7 cellular contexts compared by ENCODE assay signal in genomic region chr19:49474545-49474930, GRCh38. TPM values are rescaled to one million over a fixed set of nuclear protein-coding genes. Genes with fewer than 3 reads are reported as not detected.
A peak's percentile ranks its signal among the peaks of the same experiment; 100 is the strongest.
DNase-seq lines count a peak whose midpoint lies in the region; ATAC-seq and TF ChIP-seq lines count a peak whose summit lies in the region.

No MANE protein-coding gene starts in this region.

- H3K4ac ChIP-seq in H9 (ENCODE audit: low read depth, low read length): no peak overlapping the region

- peak overlapping the region; percentile 37 for H3K4me2 ChIP-seq in H9 (ENCODE audit: insufficient read depth, insufficient read length, low read length)

- H3K23me2 ChIP-seq in H9 (ENCODE audit: insufficient read length, low read depth, low read length, poor library complexity, severe bottlenecking): no peaks in the 10 kb centered on the region

- H3K56ac ChIP-seq in H9 (ENCODE audit: insufficient read length, low read depth, low read length): no peak overlapping the region

- H2BK120ac ChIP-seq in H9 (ENCODE audit: low read depth, low read length, poor library complexity, severe bottlenecking): no peak overlapping the region

- no peak overlapping the region for H3K14ac ChIP-seq in H9 (ENCODE audit: insufficient read depth, low read length)

- no peak overlapping the region for H4K5ac ChIP-seq in H9 (ENCODE audit: insufficient read length, low read depth, low read length)

- H3K4me1 Mint-ChIP-seq in H9: peaks cover 11 to 24% of the 10 kb centered on the region in 2 experiments
- H3K4me1 Mint-ChIP-seq in activated CD4-positive, alpha-beta memory T cell treated with anti-CD3 and anti-CD28 coated beads, Interleukin-2, amount 10 ng/mL, durations not matched to agents 7 days and 5 days: peaks cover 57% of the 10 kb centered on the region
- peaks cover 59% of the 10 kb centered on the region for H3K4me1 Mint-ChIP-seq in stimulated activated memory B cell treated with anti-CD40 and anti-IgM and Interleukin-4, amounts not matched to agents 10 μg/mL and 1 μg/mL and 100 μg/mL, for 72 hours

- H3K4me3 Mint-ChIP-seq in H9: peak overlapping the region; percentile 34 to 54; a peak in 2 of 5 replicates
- H3K4me3 Mint-ChIP-seq in activated CD4-positive, alpha-beta memory T cell treated with anti-CD3 and anti-CD28 coated beads, Interleukin-2, amount 10 ng/mL, durations not matched to agents 7 days and 5 days: peak overlapping the region; percentile 97
- peak overlapping the region; percentile 88 for H3K4me3 Mint-ChIP-seq in stimulated activated memory B cell treated with anti-CD40 and anti-IgM and Interleukin-4, amounts not matched to agents 10 μg/mL and 1 μg/mL and 100 μg/mL, for 72 hours

- no peaks in the 10 kb centered on the region for H3K79me1 ChIP-seq in H9 (ENCODE audit: insufficient read depth, low read depth, low read length, poor library complexity, severe bottlenecking)

- no peaks in the 10 kb centered on the region for H4K20me1 ChIP-seq in H9 (ENCODE audit: control insufficient read depth, insufficient read depth, insufficient read length)

- H4K8ac ChIP-seq in H9 (replicated peaks; ENCODE audit: insufficient read length, low read depth, low read length): no peak overlapping the region

- H2BK20ac ChIP-seq in H9 (ENCODE audit: low read depth, low read length, poor library complexity, severe bottlenecking): no peak overlapping the region

- H2AFZ ChIP-seq in H9 (ENCODE audit: low read length): no peak overlapping the region

- H3K27me3 ChIP-seq in H9 (ENCODE audit: insufficient read depth, low read length) (no peaks in the 10 kb centered on the region; the same call in 1 of the 2 replicates), right atrium auricular region (no peaks in the 10 kb centered on the region)

- no peaks in the 10 kb centered on the region for H3K79me2 ChIP-seq in H9 (ENCODE audit: insufficient read depth, low read length)

- H3K9me3 ChIP-seq in H9 (ENCODE audit: control insufficient read depth, low read depth, low read length) (no peaks in the 10 kb centered on the region), right atrium auricular region (no peaks in the 10 kb centered on the region)

- H2BK5ac ChIP-seq in H9 (ENCODE audit: insufficient read length, low read length): no peak overlapping the region

- H3K4me3 ChIP-seq in right atrium auricular region: peak overlapping the region; percentile 63 to 76

- no CpG with 5 or more reads among the region's 11 CpGs for WGBS in H9 (ENCODE audit: extremely low coverage, insufficient read length, low lambda C conversion rate)

- no peak overlapping the region for H3K9ac ChIP-seq in H9 (ENCODE audit: extremely low read depth, insufficient read length, low read length)

- no peak overlapping the region for H2BK12ac ChIP-seq in H9 (ENCODE audit: insufficient read length, low read depth, low read length)

- H3K9me3 Mint-ChIP-seq in H9: peaks cover 0 to 2% of the 10 kb centered on the region in 2 experiments; a peak in 1 of 5 replicates
- H3K9me3 Mint-ChIP-seq in activated CD4-positive, alpha-beta memory T cell treated with anti-CD3 and anti-CD28 coated beads, Interleukin-2, amount 10 ng/mL, durations not matched to agents 7 days and 5 days: no peaks in the 10 kb centered on the region
- H3K9me3 Mint-ChIP-seq in stimulated activated memory B cell treated with anti-CD40 and anti-IgM and Interleukin-4, amounts not matched to agents 10 μg/mL and 1 μg/mL and 100 μg/mL, for 72 hours: no peaks in the 10 kb centered on the region

- no peak overlapping the region for H2BK15ac ChIP-seq in H9 (ENCODE audit: low read depth, low read length)

- H3T11ph ChIP-seq in H9 (ENCODE audit: low read length): no peak overlapping the region

- H3K36me3 Mint-ChIP-seq in H9 (ENCODE audit: insufficient read depth in 1 of 3, low read depth in 3 of 3): peaks cover 1 to 13% (median 11%) of the 10 kb centered on the region in 3 experiments; a peak in 3 of 7 replicates
- H3K36me3 Mint-ChIP-seq in activated CD4-positive, alpha-beta memory T cell treated with anti-CD3 and anti-CD28 coated beads, Interleukin-2, amount 10 ng/mL, durations not matched to agents 7 days and 5 days (ENCODE audit: low read depth): peaks cover 25% of the 10 kb centered on the region
- peaks cover 6% of the 10 kb centered on the region for H3K36me3 Mint-ChIP-seq in stimulated activated memory B cell treated with anti-CD40 and anti-IgM and Interleukin-4, amounts not matched to agents 10 μg/mL and 1 μg/mL and 100 μg/mL, for 72 hours

- no peak for DNase-seq in H9
- DNase-seq in activated CD4-positive, alpha-beta memory T cell treated with anti-CD3 and anti-CD28 coated beads, Interleukin-2, amount 10 ng/mL, durations not matched to agents 7 days and 5 days: no peak
- DNase-seq in right atrium auricular region (ENCODE audit: low spot score): no peak
- DNase-seq in GM10266 (ENCODE audit: extremely low spot score): no peak

- no peak for TF ChIP-seq CTCF in H9 (conservative IDR thresholded peaks at IDR 0.05)
- no peak for TF ChIP-seq CTCF in right atrium auricular region (IDR thresholded peaks at IDR 0.05)
- no peak for TF ChIP-seq CTCF in GM10266 (IDR thresholded peaks at IDR 0.05; ENCODE audit: control insufficient read depth, insufficient read depth, low read depth, missing control alignments)

- no peak overlapping the region for H4K91ac ChIP-seq in H9 (ENCODE audit: insufficient read length, low read depth, low read length)

- ATAC-seq in stimulated activated memory B cell treated with anti-CD40 and anti-IgM and Interleukin-4, amounts not matched to agents 10 μg/mL and 1 μg/mL and 100 μg/mL, for 72 hours: no peak
- ATAC-seq in HG03432 (IDR thresholded peaks at IDR 0.05; ENCODE audit: unreplicated experiment) (no peak), HG03159 (IDR thresholded peaks at IDR 0.05; ENCODE audit: unreplicated experiment) (no peak)

- no peak overlapping the region for H2AK5ac ChIP-seq in H9 (ENCODE audit: insufficient read length, low read length)

- H3K4me1 ChIP-seq in H9 (ENCODE audit: insufficient read depth, low read length) (peaks cover 3% of the 10 kb centered on the region; the same call in 1 of the 2 replicates), right atrium auricular region (peaks cover 0 to 38% of the 10 kb centered on the region in 2 donors)

- CTCF ChIA-PET in activated CD4-positive, alpha-beta memory T cell treated with anti-CD3 and anti-CD28 coated beads, Interleukin-2, amount 10 ng/mL, durations not matched to agents 7 days and 5 days (lab: Charles Lee): interaction anchor here (2.3 kb wide), 1 partner anchor 23 kb away, joined by 16 read pairs; the partner anchor contains the start of gene PIH1D1

- H3K27me3 Mint-ChIP-seq in H9 (ENCODE audit: low read depth): peaks cover 19% of the 10 kb centered on the region
- H3K27me3 Mint-ChIP-seq in activated CD4-positive, alpha-beta memory T cell treated with anti-CD3 and anti-CD28 coated beads, Interleukin-2, amount 10 ng/mL, durations not matched to agents 7 days and 5 days: no peaks in the 10 kb centered on the region
- no peaks in the 10 kb centered on the region for H3K27me3 Mint-ChIP-seq in stimulated activated memory B cell treated with anti-CD40 and anti-IgM and Interleukin-4, amounts not matched to agents 10 μg/mL and 1 μg/mL and 100 μg/mL, for 72 hours

- H3K27ac ChIP-seq in H9 (ENCODE audit: insufficient read length, low read depth, low read length): no peak overlapping the region
- peak overlapping the region; percentile 83 to 90 for H3K27ac ChIP-seq in right atrium auricular region

- H3K23ac ChIP-seq in H9 (ENCODE audit: insufficient read length, low read depth, low read length): no peak overlapping the region

- H3K36me3 ChIP-seq in right atrium auricular region: no peaks in the 10 kb centered on the region

- POLR2A ChIA-PET in activated CD4-positive, alpha-beta memory T cell treated with anti-CD3 and anti-CD28 coated beads, Interleukin-2, amount 10 ng/mL, durations not matched to agents 7 days and 5 days (lab: Charles Lee): interaction anchor here (1.0 to 4.8 kb wide), 7 partner anchors 10 to 100 kb away, joined by 3 to 68 read pairs (median 18); partner anchors contain the start of genes ALDH16A1, PIH1D1, RPL13A and RPS11

- no peak overlapping the region for H3K27ac Mint-ChIP-seq in H9
- H3K27ac Mint-ChIP-seq in activated CD4-positive, alpha-beta memory T cell treated with anti-CD3 and anti-CD28 coated beads, Interleukin-2, amount 10 ng/mL, durations not matched to agents 7 days and 5 days: peak overlapping the region; percentile 92
- H3K27ac Mint-ChIP-seq in stimulated activated memory B cell treated with anti-CD40 and anti-IgM and Interleukin-4, amounts not matched to agents 10 μg/mL and 1 μg/mL and 100 μg/mL, for 72 hours: peak overlapping the region; percentile 96

- H3K18ac ChIP-seq in H9 (ENCODE audit: insufficient read length, low read depth, low read length): no peak overlapping the region

RNA-seq across cellular contexts. Expression of gene FLT3LG, which starts 0.5 kb away (rescaled TPM):
- 2.1 and 2.6 TPM in 2 replicates for total RNA-seq in H9 (2021)
- 100 to 1,000 TPM; 187 to 197 TPM for total RNA-seq in activated CD4-positive, alpha-beta memory T cell treated with anti-CD3 and anti-CD28 coated beads, Interleukin-2, amount 10 ng/mL, durations not matched to agents 7 days and 5 days
- 1 to 10 TPM; 1.1 to 2.6 TPM for total RNA-seq in right atrium auricular region

RNA-seq across cellular contexts. Expression of gene RPL13A, which starts 12.9 kb away (rescaled TPM):
- total RNA-seq in H9 (2021): 3,286 and 3,356 TPM in 2 replicates
- 1,000 to 10,000 TPM; 2,417 to 2,463 TPM for total RNA-seq in activated CD4-positive, alpha-beta memory T cell treated with anti-CD3 and anti-CD28 coated beads, Interleukin-2, amount 10 ng/mL, durations not matched to agents 7 days and 5 days
- 1,000 to 10,000 TPM in 1 of 2 donors, 100 to 1,000 TPM in 1; 765 to 1,868 TPM for total RNA-seq in right atrium auricular region

RNA-seq across cellular contexts. Expression of gene ALDH16A1, which starts 21.5 kb away (rescaled TPM):
- total RNA-seq in H9 (2021) (51.7 and 54.4 TPM in 2 replicates), right atrium auricular region (10 to 100 TPM in 1 of 2 donors, 1 to 10 TPM in 1; 9.5 to 18.5 TPM)
- 10 to 100 TPM; 34.1 to 36.6 TPM for total RNA-seq in activated CD4-positive, alpha-beta memory T cell treated with anti-CD3 and anti-CD28 coated beads, Interleukin-2, amount 10 ng/mL, durations not matched to agents 7 days and 5 days

RNA-seq across cellular contexts. Expression of gene RPS11, which starts 21.7 kb away (rescaled TPM):
- total RNA-seq in H9 (2021) (2,503 and 2,512 TPM in 2 replicates), right atrium auricular region (1,000 to 10,000 TPM; 1,048 to 2,648 TPM)
- 1,000 to 10,000 TPM; 2,194 to 2,385 TPM for total RNA-seq in activated CD4-positive, alpha-beta memory T cell treated with anti-CD3 and anti-CD28 coated beads, Interleukin-2, amount 10 ng/mL, durations not matched to agents 7 days and 5 days

RNA-seq across cellular contexts. Expression of gene PIH1D1, which starts 22.9 kb away (rescaled TPM):
- total RNA-seq in H9 (2021) (166 and 171 TPM in 2 replicates), right atrium auricular region (10 to 100 TPM; 55.8 to 61.5 TPM)
- total RNA-seq in activated CD4-positive, alpha-beta memory T cell treated with anti-CD3 and anti-CD28 coated beads, Interleukin-2, amount 10 ng/mL, durations not matched to agents 7 days and 5 days: 100 to 1,000 TPM; 168 to 170 TPM

Comparison
In these comparisons a context has a peak if more than half of its experiments do, and no peak if none do; other contexts are left out.
1. H3K27ac Mint-ChIP-seq: peak in activated CD4-positive, alpha-beta memory T cell treated with anti-CD3 and anti-CD28 coated beads, Interleukin-2, amount 10 ng/mL, durations not matched to agents 7 days and 5 days (single experiment) and stimulated activated memory B cell treated with anti-CD40 and anti-IgM and Interleukin-4, amounts not matched to agents 10 μg/mL and 1 μg/mL and 100 μg/mL, for 72 hours (single experiment); none in H9 (0 of 3).
2. H3K4me3 Mint-ChIP-seq: peak in every context shown above with its lines; median percentile 97 in activated CD4-positive, alpha-beta memory T cell treated with anti-CD3 and anti-CD28 coated beads, Interleukin-2, amount 10 ng/mL, durations not matched to agents 7 days and 5 days; 88 in stimulated activated memory B cell treated with anti-CD40 and anti-IgM and Interleukin-4, amounts not matched to agents 10 μg/mL and 1 μg/mL and 100 μg/mL, for 72 hours; 44 in H9.
3. RNA of gene FLT3LG, which starts 0.5 kb away (total RNA-seq): 187 to 197 TPM in activated CD4-positive, alpha-beta memory T cell treated with anti-CD3 and anti-CD28 coated beads, Interleukin-2, amount 10 ng/mL, durations not matched to agents 7 days and 5 days; 1.1 to 2.6 TPM in right atrium auricular region and 2.1 to 2.6 TPM in H9; every median in the first group is over 10 times any median in the second.